Comparison of ENCODE assay signal across 8 cellular contexts in genomic region chrX:41922694-41923171, GRCh38. TPM values are rescaled to one million over a fixed set of nuclear protein-coding genes. Genes with fewer than 3 reads are reported as not detected.
DNase-seq lines count a peak whose midpoint lies in the region; FAIRE-seq lines count a peak whose summit lies in the region.

No MANE protein-coding gene starts in this region.

- no peaks in the 10 kb centered on the region for H3K9me3 Mint-ChIP-seq in T-helper 2 cell treated with Interferon-gamma antibody and Interleukin-4, amounts not matched to agents 5 μg/mL and 100 μg/mL, for 36 hours

- H3K36me3 ChIP-seq in subcutaneous abdominal adipose tissue (ENCODE audit: control insufficient read depth in 5 of 5, insufficient read depth in 5 of 5, low read length in 5 of 5) = no peaks in the 10 kb centered on the region

- H3K27ac Mint-ChIP-seq in T-helper 2 cell treated with Interferon-gamma antibody and Interleukin-4, amounts not matched to agents 5 μg/mL and 100 μg/mL, for 36 hours = peak overlapping the region; percentile 91

- H3K27ac ChIP-seq in subcutaneous abdominal adipose tissue (ENCODE audit: low read depth, low read length) = peak overlapping the region; percentile 69

- H3K27me3 ChIP-seq in subcutaneous abdominal adipose tissue (ENCODE audit: control insufficient read depth in 5 of 5, insufficient read depth in 4 of 5, low read length in 5 of 5) = peaks cover 3 to 5% (median 4%) of the 10 kb centered on the region in 5 donors

- peak overlapping the region in 4 of 5 donors; percentile 2 to 71 (median 60) for H3K9ac ChIP-seq in subcutaneous abdominal adipose tissue (ENCODE audit: low read length in 5 of 5)

- peak; percentile 26 for DNase-seq in AG08396 (ENCODE audit: low spot score)
- peak; percentile 1 for DNase-seq in GM19239 (ENCODE audit: insufficient read length, low spot score)
- peak; percentile 1 for DNase-seq in HT1080 (ENCODE audit: low read depth)
- DNase-seq in T-helper 2 cell treated with Interferon-gamma antibody and Interleukin-4, amounts not matched to agents 5 μg/mL and 100 μg/mL, for 36 hours (ENCODE audit: low spot score) = peak; percentile 8
- DNase-seq in ecto neural progenitor cell (ENCODE audit: low spot score) = peak; percentile 77
- DNase-seq in medulla oblongata (ENCODE audit: extremely low spot score) = peak; percentile 17
- DNase-seq in middle frontal gyrus (ENCODE audit: extremely low spot score, low spot score) = no peak

- H3K4me3 ChIP-seq in subcutaneous abdominal adipose tissue (ENCODE audit: low read depth in 1 of 5, low read length in 5 of 5) = peak overlapping the region; percentile 64 to 80 (median 69)

- H3K27me3 Mint-ChIP-seq in T-helper 2 cell treated with Interferon-gamma antibody and Interleukin-4, amounts not matched to agents 5 μg/mL and 100 μg/mL, for 36 hours (ENCODE audit: low read depth) = no peaks in the 10 kb centered on the region

- peaks cover 0 to 14% (median 8%) of the 10 kb centered on the region in 5 donors for H3K4me1 ChIP-seq in subcutaneous abdominal adipose tissue (ENCODE audit: control insufficient read depth in 5 of 5, insufficient read depth in 5 of 5, low read length in 5 of 5)

- peaks cover 5% of the 10 kb centered on the region for H3K36me3 Mint-ChIP-seq in T-helper 2 cell treated with Interferon-gamma antibody and Interleukin-4, amounts not matched to agents 5 μg/mL and 100 μg/mL, for 36 hours (ENCODE audit: low read depth)

- peaks cover 27% of the 10 kb centered on the region for H3K4me1 Mint-ChIP-seq in T-helper 2 cell treated with Interferon-gamma antibody and Interleukin-4, amounts not matched to agents 5 μg/mL and 100 μg/mL, for 36 hours (ENCODE audit: low read depth)

- FAIRE-seq in GM19239 (lab: Jason Lieb, UNC) = no peak

- H3K4me3 Mint-ChIP-seq in T-helper 2 cell treated with Interferon-gamma antibody and Interleukin-4, amounts not matched to agents 5 μg/mL and 100 μg/mL, for 36 hours = peak overlapping the region; percentile 93

- H3K9me3 ChIP-seq in subcutaneous abdominal adipose tissue (ENCODE audit: control insufficient read depth in 5 of 5, low read length in 5 of 5) = peaks cover 0 to 3% (median 0%) of the 10 kb centered on the region in 5 donors

RNA-seq across cellular contexts. Expression of gene CASK, which starts 0.6 kb away (rescaled TPM):
- 11.8 and 12.7 TPM in 2 replicates for total RNA-seq in HT1080 (2014; rRNA removed; shearing (Covaris generic))
- polyA plus RNA-seq in HT1080 (2015; cell fraction: cytosol; rRNA removed) = 12.0 and 12.2 TPM in 2 replicates
- polyA plus RNA-seq in HT1080 (2015; cell fraction: nucleus; rRNA removed) = 15.2 and 16.9 TPM in 2 replicates
